ENCODE assay signal across 13 cellular contexts in genomic region chr17:81432873-81433451, GRCh38.
DNase-seq lines count a peak whose midpoint lies in the region; ATAC-seq, FAIRE-seq and TF ChIP-seq lines count a peak whose summit lies in the region.
"Had no signal": no experiment of that assay in that cellular context is flagged by ENCODE, and none has a peak within 500 bp of the region (broad histone marks: within the 10 kb centered on the region; RNA-seq: fewer than 3 reads in every experiment).

No MANE protein-coding gene starts in this region.

- H3K27ac Mint-ChIP-seq in nephron progenitor cell = no peak overlapping the region
- H3K27ac Mint-ChIP-seq: activated CD4-positive, alpha-beta T cell treated with anti-CD3 and anti-CD28 coated beads, Interleukin-2, amount 10 ng/mL, durations not matched to agents 7 days and 5 days; naive thymus-derived CD8-positive, alpha-beta T cell had no signal

- peaks cover 17% of the 10 kb centered on the region for H3K4me1 Mint-ChIP-seq in nephron progenitor cell
- H3K4me1 Mint-ChIP-seq: activated CD4-positive, alpha-beta T cell treated with anti-CD3 and anti-CD28 coated beads, Interleukin-2, amount 10 ng/mL, durations not matched to agents 7 days and 5 days had no signal

- no peak for FAIRE-seq in H54 (lab: Jason Lieb, UNC)

- peak; percentile 32 for DNase-seq in H54 (ENCODE audit: insufficient read length, low spot score)
- DNase-seq in NCI-H2029 treated with DMSO at 0.1 percent for 48 hours (lab: John Stamatoyannopoulos, UW) = peak; percentile 43
- peak; percentile 38 for DNase-seq in SHP77 treated with DMSO at 0.1 percent for 48 hours (lab: John Stamatoyannopoulos, UW)
- peak; percentile 60 for DNase-seq in retinal pigment epithelial cell (ENCODE audit: low read depth)
- no peak for DNase-seq in nephron progenitor cell
- no peak for DNase-seq in GM20000 (ENCODE audit: low spot score)
- DNase-seq: activated CD4-positive, alpha-beta T cell treated with anti-CD3 and anti-CD28 coated beads, Interleukin-2, amount 10 ng/mL, durations not matched to agents 7 days and 5 days; activated effector memory CD4-positive, alpha-beta T cell treated with Interleukin-2 at 50 U/mL for 16 hours; DND-41; naive thymus-derived CD8-positive, alpha-beta T cell had no signal

- H3K4me3 Mint-ChIP-seq in nephron progenitor cell = no peak overlapping the region
- H3K4me3 Mint-ChIP-seq: activated CD4-positive, alpha-beta T cell treated with anti-CD3 and anti-CD28 coated beads, Interleukin-2, amount 10 ng/mL, durations not matched to agents 7 days and 5 days; naive thymus-derived CD8-positive, alpha-beta T cell had no signal

- no peaks in the 10 kb centered on the region for H3K36me3 Mint-ChIP-seq in nephron progenitor cell (ENCODE audit: low read depth)

- TF ChIP-seq CTCF in retinal pigment epithelial cell (conservative IDR thresholded peaks at IDR 0.05; ENCODE audit: low read depth, low read length) (no peak), nephron progenitor cell (IDR thresholded peaks at IDR 0.05) (no peak), GM20000 (IDR thresholded peaks at IDR 0.05; ENCODE audit: extremely low read depth, missing control alignments) (no peak)

- H3K27me3 Mint-ChIP-seq in nephron progenitor cell (ENCODE audit: low read depth, poor library complexity) = no peaks in the 10 kb centered on the region

- TF ChIP-seq POLR2A in H54 (IDR thresholded peaks at IDR 0.05; ENCODE audit: low read depth, low read length) = no peak

- no peak for ATAC-seq in GM21825 (IDR thresholded peaks at IDR 0.05; ENCODE audit: unreplicated experiment)
- ATAC-seq: esophagus mucosa; naive thymus-derived CD8-positive, alpha-beta T cell had no signal

- H3K4me3 ChIP-seq in retinal pigment epithelial cell (ENCODE audit: low read length) = no peak overlapping the region
- H3K4me3 ChIP-seq: skin epidermis had no signal

- H3K9me3 Mint-ChIP-seq in nephron progenitor cell = no peaks in the 10 kb centered on the region
- H3K9me3 Mint-ChIP-seq: activated CD4-positive, alpha-beta T cell treated with anti-CD3 and anti-CD28 coated beads, Interleukin-2, amount 10 ng/mL, durations not matched to agents 7 days and 5 days; naive thymus-derived CD8-positive, alpha-beta T cell had no signal

Comparison
In these comparisons a context has a peak if more than half of its experiments do, and no peak if none do; other contexts are left out.
1. DNase-seq: peak in H54 (single experiment), NCI-H2029 treated with DMSO at 0.1 percent for 48 hours (single experiment), SHP77 treated with DMSO at 0.1 percent for 48 hours (single experiment) and retinal pigment epithelial cell (single experiment); none in nephron progenitor cell (single experiment) and GM20000 (single experiment).